1 cellular context compared by ENCODE assay signal in the genomic region with DNA sequence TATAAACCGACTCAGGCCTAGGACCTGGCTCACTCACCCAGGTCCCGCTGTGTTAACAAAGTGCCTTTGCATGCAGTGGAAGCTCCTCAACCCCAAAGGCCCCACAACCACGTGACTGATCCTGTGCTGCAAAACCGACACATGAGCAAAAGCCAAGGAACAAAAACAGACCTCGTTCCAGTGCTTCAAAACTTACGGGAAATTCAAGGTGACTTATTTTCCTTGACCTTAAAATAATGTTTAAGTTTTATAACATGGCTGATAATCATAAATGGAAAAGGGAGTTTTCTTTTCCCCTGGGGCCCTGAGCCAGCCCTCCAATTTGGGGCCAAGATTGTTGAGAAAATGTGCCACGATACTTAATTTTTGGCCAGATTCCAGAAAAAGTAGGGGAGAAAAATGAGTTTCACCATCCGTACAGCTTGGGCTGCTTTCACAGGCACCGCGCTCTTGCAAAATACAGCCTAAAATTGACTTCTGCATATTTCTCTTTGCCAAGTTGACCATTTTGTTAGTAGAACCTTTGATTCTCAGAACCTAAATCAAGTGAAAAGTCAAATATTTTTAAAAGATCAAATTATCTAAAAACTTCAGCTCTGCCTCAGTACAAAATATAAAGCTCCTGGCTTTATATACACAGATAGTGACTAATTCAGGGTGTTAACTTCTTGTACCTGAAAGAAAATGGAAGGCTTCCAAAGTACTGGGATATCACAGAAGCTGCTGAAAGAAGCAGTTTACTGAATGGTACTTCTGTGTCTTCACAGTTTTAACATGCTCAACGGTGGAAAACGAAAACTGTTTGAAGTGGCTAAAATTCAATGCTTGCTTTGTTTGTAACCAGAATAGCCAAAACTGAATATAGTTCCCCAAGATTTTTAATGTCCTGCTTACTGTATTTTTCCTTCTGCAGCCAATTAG.
A peak's percentile ranks its signal among the peaks of the same experiment; 100 is the strongest.
TF ChIP-seq lines count a peak whose summit lies in the region.

No MANE protein-coding gene starts in this region.

TF ChIP-seq in K562, 482 proteins besides CTCF, POLR2A, EP300 and RAD21:
- TF ChIP-seq, protein P1, sequence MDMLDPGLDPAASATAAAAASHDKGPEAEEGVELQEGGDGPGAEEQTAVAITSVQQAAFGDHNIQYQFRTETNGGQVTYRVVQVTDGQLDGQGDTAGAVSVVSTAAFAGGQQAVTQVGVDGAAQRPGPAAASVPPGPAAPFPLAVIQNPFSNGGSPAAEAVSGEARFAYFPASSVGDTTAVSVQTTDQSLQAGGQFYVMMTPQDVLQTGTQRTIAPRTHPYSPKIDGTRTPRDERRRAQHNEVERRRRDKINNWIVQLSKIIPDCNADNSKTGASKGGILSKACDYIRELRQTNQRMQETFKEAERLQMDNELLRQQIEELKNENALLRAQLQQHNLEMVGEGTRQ (CRISPR knock-in tag; IDR thresholded peaks at IDR 0.05): peak; percentile 26; the same call in 1 of the 2 replicates
- TF ChIP-seq NUFIP1 (IDR thresholded peaks at IDR 0.05; ENCODE audit: partially characterized antibody): no peak
- TF ChIP-seq, protein P2, sequence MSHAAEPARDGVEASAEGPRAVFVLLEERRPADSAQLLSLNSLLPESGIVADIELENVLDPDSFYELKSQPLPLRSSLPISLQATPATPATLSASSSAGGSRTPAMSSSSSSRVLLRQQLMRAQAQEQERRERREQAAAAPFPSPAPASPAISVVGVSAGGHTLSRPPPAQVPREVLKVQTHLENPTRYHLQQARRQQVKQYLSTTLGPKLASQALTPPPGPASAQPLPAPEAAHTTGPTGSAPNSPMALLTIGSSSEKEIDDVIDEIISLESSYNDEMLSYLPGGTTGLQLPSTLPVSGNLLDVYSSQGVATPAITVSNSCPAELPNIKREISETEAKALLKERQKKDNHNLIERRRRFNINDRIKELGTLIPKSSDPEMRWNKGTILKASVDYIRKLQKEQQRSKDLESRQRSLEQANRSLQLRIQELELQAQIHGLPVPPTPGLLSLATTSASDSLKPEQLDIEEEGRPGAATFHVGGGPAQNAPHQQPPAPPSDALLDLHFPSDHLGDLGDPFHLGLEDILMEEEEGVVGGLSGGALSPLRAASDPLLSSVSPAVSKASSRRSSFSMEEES (CRISPR knock-in tag; IDR thresholded peaks at IDR 0.05): peak; percentile 85
- peak; percentile 2; the same call in 1 of the 2 replicates for TF ChIP-seq NFIC (IDR thresholded peaks at IDR 0.05)
- no peak for TF ChIP-seq IFI16 (CRISPR knock-in tag; IDR thresholded peaks at IDR 0.05)
- 0 out of 2 replicates have a peak, but pooled peaks have one; percentile 28 for TF ChIP-seq RAD51 (IDR thresholded peaks at IDR 0.05; ENCODE audit: borderline replicate concordance, low read depth)
